Comparison of ENCODE assay signal across 8 cellular contexts in genomic region chr1:166875302-166875733, GRCh38. TPM values are rescaled to one million over a fixed set of nuclear protein-coding genes. Genes with fewer than 3 reads are reported as not detected.
DNase-seq lines count a peak whose midpoint lies in the region; ATAC-seq and TF ChIP-seq lines count a peak whose summit lies in the region.

No MANE protein-coding gene starts in this region.

- no peak for TF ChIP-seq CTCF in coronary artery (IDR thresholded peaks at IDR 0.05)

- no peaks in the 10 kb centered on the region for H3K27me3 Mint-ChIP-seq in natural killer cell treated with Interleukin-12 subunit alpha and Interleukin-12 subunit beta and Interleukin-15 and Interleukin-18, amount 100 ng/mL, for 72 hours

- peaks cover 0 to 14% (median 7%) of the 10 kb centered on the region in 11 experiments; a peak in 17 of 22 replicates for H3K9me3 ChIP-seq in BLaER1 treated with 17β-estradiol and CSF1 and Interleukin-3, amounts not matched to agents 10 nM and 100 nM (replicated peaks in 1 of 11)

- H3K36me3 ChIP-seq in BLaER1 treated with 17β-estradiol and CSF1 and Interleukin-3, amounts not matched to agents 10 nM and 100 nM, result peaks cover 0 to 19% (median 10%) of the 10 kb centered on the region in 11 experiments; a peak in 13 of 22 replicates

- no peaks in the 10 kb centered on the region for H3K27me3 ChIP-seq in BLaER1 treated with 17β-estradiol and CSF1 and Interleukin-3, amounts not matched to agents 10 nM and 100 nM

- peak overlapping the region; percentile 87 for H3K4me3 Mint-ChIP-seq in natural killer cell treated with Interleukin-12 subunit alpha and Interleukin-12 subunit beta and Interleukin-15 and Interleukin-18, amount 100 ng/mL, for 72 hours

- peak overlapping the region; percentile 87 to 96 (median 92) for H3K9ac ChIP-seq in BLaER1 treated with 17β-estradiol and CSF1 and Interleukin-3, amounts not matched to agents 10 nM and 100 nM

- H3K4me3 ChIP-seq in BLaER1 treated with 17β-estradiol and CSF1 and Interleukin-3, amounts not matched to agents 10 nM and 100 nM, result peak overlapping the region; percentile 76 to 92 (median 86)
- H3K4me3 ChIP-seq in coronary artery, result peak overlapping the region; percentile 97

- H3K27ac Mint-ChIP-seq in natural killer cell treated with Interleukin-12 subunit alpha and Interleukin-12 subunit beta and Interleukin-15 and Interleukin-18, amount 100 ng/mL, for 72 hours, result peak overlapping the region; percentile 85 to 87

- H3K4me1 ChIP-seq in BLaER1 treated with 17β-estradiol and CSF1 and Interleukin-3, amounts not matched to agents 10 nM and 100 nM, result peaks cover 18 to 34% (median 27%) of the 10 kb centered on the region in 10 experiments

- peak overlapping the region; percentile 71 to 95 (median 92) for H3K27ac ChIP-seq in BLaER1 treated with 17β-estradiol and CSF1 and Interleukin-3, amounts not matched to agents 10 nM and 100 nM
- H3K27ac ChIP-seq in coronary artery, result peak overlapping the region; percentile 81 to 90

- no peaks in the 10 kb centered on the region for H3K36me3 Mint-ChIP-seq in natural killer cell treated with Interleukin-12 subunit alpha and Interleukin-12 subunit beta and Interleukin-15 and Interleukin-18, amount 100 ng/mL, for 72 hours

- peaks cover 4 to 51% (median 34%) of the 10 kb centered on the region in 11 experiments; a peak in 16 of 22 replicates for H4K20me1 ChIP-seq in BLaER1 treated with 17β-estradiol and CSF1 and Interleukin-3, amounts not matched to agents 10 nM and 100 nM

- peaks cover 29 to 36% of the 10 kb centered on the region in 2 donors for H3K4me1 Mint-ChIP-seq in natural killer cell treated with Interleukin-12 subunit alpha and Interleukin-12 subunit beta and Interleukin-15 and Interleukin-18, amount 100 ng/mL, for 72 hours (ENCODE audit: low read depth in 2 of 2)

- DNase-seq in MV-4-11 (lab: John Stamatoyannopoulos, UW), result peak; percentile 45
- DNase-seq in coronary artery (ENCODE audit: low spot score), result no peak
- no peak for DNase-seq in natural killer cell treated with Interleukin-12 subunit alpha and Interleukin-12 subunit beta and Interleukin-15 and Interleukin-18, amount 100 ng/mL, for 72 hours (ENCODE audit: low spot score)
- no peak for DNase-seq in RKO (ENCODE audit: low spot score)
- DNase-seq in LoVo (ENCODE audit: low spot score), result no peak
- DNase-seq in NCI-H2029 (lab: John Stamatoyannopoulos, UW), result no peak
- DNase-seq in midbrain (lab: John Stamatoyannopoulos, UW), result no peak

- peak overlapping the region; percentile 79 to 95 (median 88) for H3K4me2 ChIP-seq in BLaER1 treated with 17β-estradiol and CSF1 and Interleukin-3, amounts not matched to agents 10 nM and 100 nM

- no peak for ATAC-seq in natural killer cell treated with Interleukin-12 subunit alpha and Interleukin-12 subunit beta and Interleukin-15 and Interleukin-18, amount 100 ng/mL, for 72 hours

- H3K9me3 Mint-ChIP-seq in natural killer cell treated with Interleukin-12 subunit alpha and Interleukin-12 subunit beta and Interleukin-15 and Interleukin-18, amount 100 ng/mL, for 72 hours, result no peaks in the 10 kb centered on the region

RNA-seq across cellular contexts. Expression of gene TADA1, which starts 0.7 kb away (rescaled TPM):
- total RNA-seq in natural killer cell treated with Interleukin-12 subunit alpha and Interleukin-12 subunit beta and Interleukin-15 and Interleukin-18, amount 100 ng/mL, for 72 hours, result 10 to 100 TPM in 1 of 2 donors, 1 to 10 TPM in 1; 9.3 to 10.2 TPM

RNA-seq across cellular contexts. Expression of gene POGK, which starts 36.0 kb away (rescaled TPM):
- 10 to 100 TPM; 30.3 to 53.1 TPM for total RNA-seq in natural killer cell treated with Interleukin-12 subunit alpha and Interleukin-12 subunit beta and Interleukin-15 and Interleukin-18, amount 100 ng/mL, for 72 hours
